11 cellular contexts compared by ENCODE assay signal in genomic region chr6:21887301-21888185, GRCh38.
DNase-seq lines count a peak whose midpoint lies in the region; ATAC-seq, FAIRE-seq and TF ChIP-seq lines count a peak whose summit lies in the region.
"Had no signal": no experiment of that assay in that cellular context is flagged by ENCODE, and none has a peak within 500 bp of the region (broad histone marks: within the 10 kb centered on the region; RNA-seq: fewer than 3 reads in every experiment).

No MANE protein-coding gene starts in this region.

- dilution Hi-C loops in IMR-90 (cut with HindIII; ENCODE audit: low sequenced_read_pairs, unreplicated experiment) = no loop called here

- WGBS in IMR-90 (ENCODE audit: extremely low coverage in 2 of 2, insufficient read length in 1 of 2), 2 experiments = 15% methylated on average over 5 of the region's 14 CpGs; no CpG with 5 or more reads in 1 of the 2 experiments

- peak overlapping the region; percentile 20 for H3K18ac ChIP-seq in IMR-90 (ENCODE audit: low read depth, low read length)

- no peak for TF ChIP-seq RAD21 in IMR-90 (IDR thresholded peaks at IDR 0.05; ENCODE audit: low read length)

- BruUV-seq in IMR-90 (replicated peaks; lab: Mats Ljungman, UMichigan) = no TSS peak

- H3K79me1 ChIP-seq in IMR-90 (ENCODE audit: low read depth in 1 of 2, low read length in 2 of 2) = peaks cover 0 to 13% of the 10 kb centered on the region in 2 experiments; a peak in 2 of 4 replicates

- FAIRE-seq in RCC 7860 (lab: Jason Lieb, UNC) = peak; percentile 8

- in situ Hi-C loops in IMR-90 (cut with MboI; ENCODE audit: low sequenced_read_pairs) = no loop called here

- peak overlapping the region; percentile 53 for H2BK5ac ChIP-seq in IMR-90 (ENCODE audit: low read depth, low read length, poor library complexity, severe bottlenecking)

- H2BK15ac ChIP-seq in IMR-90 (ENCODE audit: low read depth, low read length) = peak overlapping the region; percentile 53; the same call in 1 of the 3 replicates

- H4K91ac ChIP-seq in IMR-90 (ENCODE audit: insufficient read depth, low read depth, low read length) = peak overlapping the region; percentile 73

- intact Hi-C loops in IMR-90 (cut with micrococcal nuclease) (loop anchor here (2.0 to 5.0 kb wide), 2 partner anchors 259 to 290 kb away; no protein-coding TSS in a partner anchor), left cardiac atrium (cut with DNase I) (no loop called here)

- DNase-seq in IMR-90 = peak; percentile 44
- DNase-seq in RCC 7860 (ENCODE audit: low spot score) = peak; percentile 68
- DNase-seq in left cardiac atrium = peak; percentile 50
- DNase-seq in smooth muscle cell of the brain vasculature (ENCODE audit: low read depth, low spot score) = peak; percentile 44
- no peak for DNase-seq in activated CD4-positive, alpha-beta T cell treated with anti-CD3 and anti-CD28 coated beads, Interleukin-2, amount 50 U/mL, for 1 hour
- DNase-seq: activated naive CD8-positive, alpha-beta T cell treated with anti-CD3 and anti-CD28 coated beads, Interleukin-2, amount 10 ng/mL, durations not matched to agents 7 days and 5 days; gastrocnemius medialis; NCI-H1930 had no signal

- peak overlapping the region; percentile 90 for H2BK120ac ChIP-seq in IMR-90 (ENCODE audit: low read depth, low read length)

- peak overlapping the region; percentile 90 for H3K14ac ChIP-seq in IMR-90 (replicated peaks; ENCODE audit: low read depth, low read length)

- peak overlapping the region; percentile 55; the same call in 1 of the 2 replicates for H3K56ac ChIP-seq in IMR-90 (ENCODE audit: extremely low read depth, insufficient read depth, low read length)

- no peak for TF ChIP-seq POLR2A in IMR-90 (IDR thresholded peaks at IDR 0.05; ENCODE audit: low read depth, low read length)

- H3K36me3 ChIP-seq in IMR-90 (ENCODE audit: control insufficient read depth, insufficient read depth, low read length) = no peaks in the 10 kb centered on the region
- H3K36me3 ChIP-seq: gastrocnemius medialis had no signal

- H3K27ac ChIP-seq in IMR-90 (ENCODE audit: insufficient read depth, low read length) = peak overlapping the region; percentile 52

- H2BK20ac ChIP-seq in IMR-90 (ENCODE audit: low read depth, low read length) = peak overlapping the region; percentile 78

- POLR2A ChIA-PET in IMR-90 (lab: Charles Lee; ENCODE audit: unreplicated experiment) = interaction anchor here (1.1 kb wide), 1 partner anchor 17 kb away, joined by 3 read pairs; no protein-coding TSS in a partner anchor

- H3K9me3 ChIP-seq in IMR-90 (ENCODE audit: control insufficient read depth, insufficient read depth, low read length) = no peaks in the 10 kb centered on the region
- H3K9me3 ChIP-seq: gastrocnemius medialis had no signal

- no peaks in the 10 kb centered on the region for H4K20me1 ChIP-seq in IMR-90 (ENCODE audit: insufficient read depth, low read length)

- peak overlapping the region; percentile 79 for H2AFZ ChIP-seq in IMR-90 (replicated peaks; ENCODE audit: low read length, poor library complexity)

- H3K9ac ChIP-seq in IMR-90 (ENCODE audit: low read depth, low read length) = no peak overlapping the region

- H4K5ac ChIP-seq in IMR-90 (ENCODE audit: low read depth, low read length) = peak overlapping the region; percentile 31; the same call in 1 of the 2 replicates

- no peak for TF ChIP-seq CTCF in IMR-90 (conservative IDR thresholded peaks at IDR 0.05; ENCODE audit: low read depth, low read length)

- H3K4me2 ChIP-seq in IMR-90 (ENCODE audit: low read depth, low read length) = peak overlapping the region; percentile 70

- peak overlapping the region; percentile 48 for H2AK5ac ChIP-seq in IMR-90 (ENCODE audit: low read depth, low read length)

- CTCF ChIA-PET in IMR-90 (lab: Yijun Ruan, JAX) = interaction anchor here (0.6 to 1.4 kb wide), 2 partner anchors 19 to 26 kb away, joined by 3 to 4 read pairs; no protein-coding TSS in a partner anchor

- peak overlapping the region; percentile 36 to 50 for H4K8ac ChIP-seq in IMR-90 (ENCODE audit: low read depth in 2 of 2, low read length in 2 of 2)

- H3K9me1 ChIP-seq in IMR-90 (ENCODE audit: insufficient read depth, low read length) = peaks cover 20% of the 10 kb centered on the region

- H2AK9ac ChIP-seq in IMR-90 (replicated peaks; ENCODE audit: low read depth, low read length, poor library complexity) = no peak overlapping the region

- peak overlapping the region; percentile 85 for H3K4ac ChIP-seq in IMR-90 (ENCODE audit: low read depth, low read length)

- H3K23ac ChIP-seq in IMR-90 (ENCODE audit: low read depth, low read length) = peak overlapping the region; percentile 85

- H3K4me3 ChIP-seq in IMR-90 (ENCODE audit: insufficient read depth, low read depth, low read length) = no peak overlapping the region
- H3K4me3 ChIP-seq: gastrocnemius medialis had no signal

- H3K27me3 ChIP-seq in IMR-90 (ENCODE audit: control insufficient read depth, insufficient read depth, low read length) = no peaks in the 10 kb centered on the region
- H3K27me3 ChIP-seq: gastrocnemius medialis had no signal

- peaks cover 12% of the 10 kb centered on the region for H3K4me1 ChIP-seq in IMR-90 (ENCODE audit: control insufficient read depth, insufficient read depth, low read length)

- ATAC-seq in IMR-90 (ENCODE audit: low read depth) (peak; percentile 34), left cardiac atrium (peak; percentile 50 to 61), GM19467 (IDR thresholded peaks at IDR 0.05; ENCODE audit: unreplicated experiment) (no peak), GM21529 (IDR thresholded peaks at IDR 0.05; ENCODE audit: unreplicated experiment) (no peak), GM21786 (IDR thresholded peaks at IDR 0.05; ENCODE audit: unreplicated experiment) (no peak)

TF ChIP-seq in IMR-90, 13 proteins besides CTCF, POLR2A, EP300 and RAD21:
- no peak for TF ChIP-seq RCOR1 (IDR thresholded peaks at IDR 0.05; ENCODE audit: insufficient replicate concordance, low read length)
- no peak for TF ChIP-seq MAFK (IDR thresholded peaks at IDR 0.05; ENCODE audit: low read depth, low read length)
- TF ChIP-seq USF2 (IDR thresholded peaks at IDR 0.05; ENCODE audit: low read depth, low read length) = no peak
- no peak for TF ChIP-seq MXI1 (IDR thresholded peaks at IDR 0.05; ENCODE audit: borderline replicate concordance, low read depth, low read length)
- no peak for TF ChIP-seq MAZ (IDR thresholded peaks at IDR 0.05; ENCODE audit: borderline replicate concordance, low read depth, low read length)
- TF ChIP-seq NFE2L2 (IDR thresholded peaks at IDR 0.05; ENCODE audit: low read depth, low read length) = no peak
- TF ChIP-seq CEBPB (IDR thresholded peaks at IDR 0.05; ENCODE audit: low read depth, low read length) = no peak
- no peak for TF ChIP-seq RFX5 (IDR thresholded peaks at IDR 0.05; ENCODE audit: low read depth, low read length)
- TF ChIP-seq CHD1 (IDR thresholded peaks at IDR 0.05; ENCODE audit: low read depth, low read length) = no peak
- TF ChIP-seq FOS (IDR thresholded peaks at IDR 0.05; ENCODE audit: low read depth, low read length) = no peak
- TF ChIP-seq BHLHE40 (IDR thresholded peaks at IDR 0.05; ENCODE audit: low read depth, low read length) = no peak
- TF ChIP-seq SMC3 (IDR thresholded peaks at IDR 0.05; ENCODE audit: low read depth, low read length) = no peak
- no peak for TF ChIP-seq ELK1 (IDR thresholded peaks at IDR 0.05; ENCODE audit: borderline replicate concordance, low read depth, low read length)

Comparison
In these comparisons a context has a peak if more than half of its experiments do, and no peak if none do; other contexts are left out.
1. ATAC-seq: peak in IMR-90 (single experiment) and left cardiac atrium (2 of 2); none in GM19467 (single experiment), GM21529 (single experiment) and GM21786 (single experiment).